In the genomic region with DNA sequence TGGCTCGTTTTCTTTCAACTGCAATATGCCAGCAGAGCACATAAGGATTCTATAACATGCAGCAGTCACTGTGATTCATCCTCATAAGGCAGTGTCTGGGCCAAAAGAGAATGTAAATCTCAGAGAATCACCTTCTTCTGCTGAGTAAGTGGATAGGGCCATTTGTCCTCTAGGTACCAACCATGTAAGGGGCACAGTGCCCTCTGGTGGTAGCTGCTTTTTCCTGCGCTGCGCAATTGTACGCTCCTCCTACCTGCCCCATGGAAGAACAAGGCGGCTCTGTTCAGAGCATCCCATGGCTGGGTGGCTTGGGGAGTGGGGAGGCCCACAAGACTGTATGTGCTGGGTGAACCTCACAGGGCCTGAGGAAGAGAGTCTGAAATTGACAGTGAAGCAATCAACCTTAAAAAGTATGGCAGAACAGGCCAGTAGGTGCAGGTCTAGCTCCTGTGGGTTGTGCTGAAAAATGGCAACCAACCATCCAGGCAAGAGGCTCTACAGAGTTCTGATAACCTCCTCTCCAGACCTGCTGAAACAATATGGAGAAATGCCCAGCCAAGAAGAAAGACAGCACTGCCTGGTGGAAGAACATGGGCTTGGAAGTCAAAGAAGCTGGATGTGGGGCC, we compare ENCODE assay signal across 8 cellular contexts.
A peak's percentile ranks its signal among the peaks of the same experiment; 100 is the strongest.
DNase-seq lines count a peak whose midpoint lies in the region; ATAC-seq lines count a peak whose summit lies in the region.

No MANE protein-coding gene starts in this region.

- DNase-seq in NCI-H748 (lab: John Stamatoyannopoulos, UW; ENCODE audit: unreplicated experiment) (peak; percentile 65), NCI-H748 treated with DMSO at 0.1 percent for 48 hours (lab: John Stamatoyannopoulos, UW) (no peak), RPMI7951 (ENCODE audit: low read depth) (peak; percentile 80), Right ventricle myocardium superior (peak; percentile 77), pons (ENCODE audit: low spot score) (peak; percentile 93)
- peak; percentile 28 for DNase-seq in activated naive CD4-positive, alpha-beta T cell treated with anti-CD3 and anti-CD28 coated beads, Interleukin-2, amount 50 U/mL, for 16 hours

- ATAC-seq in HG03460 (IDR thresholded peaks at IDR 0.05; ENCODE audit: unreplicated experiment) (peak; percentile 68), Right ventricle myocardium superior (ENCODE audit: poor library complexity) (peak; percentile 83), GM18520 (IDR thresholded peaks at IDR 0.05; ENCODE audit: unreplicated experiment) (no peak)

- intact Hi-C loops in Right ventricle myocardium superior (cut with DNase I) = loop anchor here (5.0 kb wide), 1 partner anchor 767 kb away; no protein-coding TSS in a partner anchor
